Comparison of ENCODE assay signal across 9 cellular contexts in genomic region chr2:241844831-241845578, GRCh38. TPM values are rescaled to one million over a fixed set of nuclear protein-coding genes. Genes with fewer than 3 reads are reported as not detected.
A peak's percentile ranks its signal among the peaks of the same experiment; 100 is the strongest.
DNase-seq lines count a peak whose midpoint lies in the region; ATAC-seq and TF ChIP-seq lines count a peak whose summit lies in the region.
"Had no signal": no experiment of that assay in that cellular context is flagged by ENCODE, and none has a peak within 500 bp of the region (broad histone marks: within the 10 kb centered on the region; RNA-seq: fewer than 3 reads in every experiment).

No MANE protein-coding gene starts in this region.

- H3K27me3 ChIP-seq in mesendoderm (ENCODE audit: insufficient read depth, low read length, poor library complexity) = peaks cover 3% of the 10 kb centered on the region
- H3K27me3 ChIP-seq in tibial artery = peaks cover 0 to 7% of the 10 kb centered on the region in 2 donors

- H3K9me3 Mint-ChIP-seq in activated naive CD4-positive, alpha-beta T cell treated with anti-CD3 and anti-CD28 coated beads, Interleukin-2, amount 10 ng/mL, durations not matched to agents 7 days and 5 days = no peaks in the 10 kb centered on the region
- H3K9me3 Mint-ChIP-seq in activated naive CD4-positive, alpha-beta T cell treated with anti-CD3 and anti-CD28 coated beads, Interleukin-2, amount 50 U/mL, for 72 hours = no peaks in the 10 kb centered on the region

- H3K79me1 ChIP-seq in mesendoderm (ENCODE audit: low read length) = no peaks in the 10 kb centered on the region

- no peak for DNase-seq in activated naive CD4-positive, alpha-beta T cell treated with anti-CD3 and anti-CD28 coated beads, Interleukin-2, amount 10 ng/mL, durations not matched to agents 7 days and 5 days
- no peak for DNase-seq in activated naive CD4-positive, alpha-beta T cell treated with Interleukin-2 at 50 U/mL for 16 hours
- no peak for DNase-seq in activated naive CD4-positive, alpha-beta T cell treated with anti-CD3 and anti-CD28 coated beads, Interleukin-2, amount 50 U/mL, for 72 hours (ENCODE audit: low spot score in 2 of 2)
- no peak for DNase-seq in mesendoderm
- no peak for DNase-seq in tibial artery
- no peak for DNase-seq in DMS 273 (lab: John Stamatoyannopoulos, UW; ENCODE audit: unreplicated experiment)
- DNase-seq: Kasumi-1 had no signal

- H3K4me1 ChIP-seq in mesendoderm (ENCODE audit: control insufficient read depth, low read depth, low read length) (no peaks in the 10 kb centered on the region), tibial artery (peaks cover 0 to 14% (median 9%) of the 10 kb centered on the region in 4 donors)

- no CpG with 5 or more reads among the region's 37 CpGs for WGBS in mesendoderm (ENCODE audit: extremely low coverage, insufficient coverage, low lambda C conversion rate)

- intact Hi-C loops in tibial artery (cut with DNase I; ENCODE audit: low total_unique reads) = no loop called here

- no peaks in the 10 kb centered on the region for H3K36me3 Mint-ChIP-seq in activated naive CD4-positive, alpha-beta T cell treated with anti-CD3 and anti-CD28 coated beads, Interleukin-2, amount 10 ng/mL, durations not matched to agents 7 days and 5 days
- peaks cover 0 to 9% of the 10 kb centered on the region in 2 donors for H3K36me3 Mint-ChIP-seq in activated naive CD4-positive, alpha-beta T cell treated with anti-CD3 and anti-CD28 coated beads, Interleukin-2, amount 50 U/mL, for 72 hours

- no peak overlapping the region for H2AK5ac ChIP-seq in mesendoderm (ENCODE audit: low read length)

- no peak overlapping the region for H2BK5ac ChIP-seq in mesendoderm (ENCODE audit: low read length)

- no peak for TF ChIP-seq CTCF in tibial artery (IDR thresholded peaks at IDR 0.05)

- no peak for ATAC-seq in activated naive CD4-positive, alpha-beta T cell treated with anti-CD3 and anti-CD28 coated beads, Interleukin-2, amount 50 U/mL, for 72 hours
- ATAC-seq in GM19035 (IDR thresholded peaks at IDR 0.05; ENCODE audit: unreplicated experiment) = no peak
- no peak for ATAC-seq in GM21529 (IDR thresholded peaks at IDR 0.05; ENCODE audit: unreplicated experiment)

- no peak overlapping the region for H3K4me2 ChIP-seq in mesendoderm (ENCODE audit: low read length)

- no peak overlapping the region for H3K18ac ChIP-seq in mesendoderm (ENCODE audit: low read length)

- CTCF ChIA-PET in activated naive CD4-positive, alpha-beta T cell treated with anti-CD3 and anti-CD28 coated beads, Interleukin-2, amount 10 ng/mL, durations not matched to agents 7 days and 5 days (lab: Charles Lee) = interaction anchor here (0.7 to 1.6 kb wide), 4 partner anchors 15 to 34 kb away, joined by 3 to 9 read pairs (median 4); no protein-coding TSS in a partner anchor

- no peak overlapping the region for H3K23ac ChIP-seq in mesendoderm (ENCODE audit: low read length)

- peaks cover 60% of the 10 kb centered on the region for H3K27me3 Mint-ChIP-seq in activated naive CD4-positive, alpha-beta T cell treated with anti-CD3 and anti-CD28 coated beads, Interleukin-2, amount 10 ng/mL, durations not matched to agents 7 days and 5 days

- no peak overlapping the region for H3K27ac Mint-ChIP-seq in activated naive CD4-positive, alpha-beta T cell treated with anti-CD3 and anti-CD28 coated beads, Interleukin-2, amount 10 ng/mL, durations not matched to agents 7 days and 5 days
- H3K27ac Mint-ChIP-seq in activated naive CD4-positive, alpha-beta T cell treated with anti-CD3 and anti-CD28 coated beads, Interleukin-2, amount 50 U/mL, for 72 hours = peak overlapping the region; percentile 61 to 85

- H3K27ac ChIP-seq in mesendoderm (ENCODE audit: low read depth, low read length) (no peak overlapping the region), tibial artery (peak overlapping the region in 1 of 2 donors; percentile 57)

- H2BK120ac ChIP-seq in mesendoderm (ENCODE audit: low read depth, low read length) = no peak overlapping the region

- no peak overlapping the region for H3K4me3 ChIP-seq in mesendoderm (ENCODE audit: low read length)
- H3K4me3 ChIP-seq in tibial artery = peak overlapping the region; percentile 42 to 57

- H3K36me3 ChIP-seq in mesendoderm (ENCODE audit: control insufficient read depth, insufficient read depth, low read length) = no peaks in the 10 kb centered on the region
- H3K36me3 ChIP-seq in tibial artery = no peaks in the 10 kb centered on the region

- no peak overlapping the region for H4K8ac ChIP-seq in mesendoderm (ENCODE audit: low read depth, low read length)

- peak overlapping the region; percentile 55 for H3K4me3 Mint-ChIP-seq in activated naive CD4-positive, alpha-beta T cell treated with anti-CD3 and anti-CD28 coated beads, Interleukin-2, amount 10 ng/mL, durations not matched to agents 7 days and 5 days

- H3K4ac ChIP-seq in mesendoderm (ENCODE audit: low read depth, low read length) = no peak overlapping the region

- H3K79me2 ChIP-seq in mesendoderm (ENCODE audit: control insufficient read depth, insufficient read depth, low read length) = no peaks in the 10 kb centered on the region

- no peaks in the 10 kb centered on the region for H3K9me3 ChIP-seq in tibial artery

- no peak overlapping the region for H2BK15ac ChIP-seq in mesendoderm (replicated peaks; ENCODE audit: low read depth)

- peaks cover 35% of the 10 kb centered on the region for H3K4me1 Mint-ChIP-seq in activated naive CD4-positive, alpha-beta T cell treated with anti-CD3 and anti-CD28 coated beads, Interleukin-2, amount 10 ng/mL, durations not matched to agents 7 days and 5 days

- H3K56ac ChIP-seq in mesendoderm (ENCODE audit: low read length) = peak overlapping the region; percentile 15

- no peak overlapping the region for H3K9ac ChIP-seq in mesendoderm (ENCODE audit: low read length)

- no peak overlapping the region for H4K5ac ChIP-seq in mesendoderm (ENCODE audit: low read length)

RNA-seq across cellular contexts. Expression of gene PDCD1, which starts 13.7 kb away (rescaled TPM):
- 10 to 100 TPM; 22.5 to 25.4 TPM for total RNA-seq in activated naive CD4-positive, alpha-beta T cell treated with anti-CD3 and anti-CD28 coated beads, Interleukin-2, amount 50 U/mL, for 72 hours
- polyA plus RNA-seq in mesendoderm (2013, experiment 1 of 2) = 0.87 TPM
- polyA plus RNA-seq in mesendoderm (2013, experiment 2 of 2) = 0.78 TPM

RNA-seq across cellular contexts. Expression of gene RTP5, which starts 24.5 kb away (rescaled TPM):
- total RNA-seq in activated naive CD4-positive, alpha-beta T cell treated with anti-CD3 and anti-CD28 coated beads, Interleukin-2, amount 50 U/mL, for 72 hours = under 1 TPM in 1 of 2 donors, not detected in 1; 0.09 TPM
- polyA plus RNA-seq in mesendoderm (2013, experiment 1 of 2) = not detected
- polyA plus RNA-seq in mesendoderm (2013, experiment 2 of 2) = not detected

RNA-seq across cellular contexts. Expression of gene NEU4, which starts 36.0 kb away (rescaled TPM):
- total RNA-seq in activated naive CD4-positive, alpha-beta T cell treated with anti-CD3 and anti-CD28 coated beads, Interleukin-2, amount 50 U/mL, for 72 hours = 1 to 10 TPM; 1.1 to 1.2 TPM
- polyA plus RNA-seq in mesendoderm (2013, experiment 1 of 2) = 0.04 TPM
- polyA plus RNA-seq in mesendoderm (2013, experiment 2 of 2) = 0.04 TPM
